Comparison of ENCODE assay signal across 1 cellular context in the genomic region with DNA sequence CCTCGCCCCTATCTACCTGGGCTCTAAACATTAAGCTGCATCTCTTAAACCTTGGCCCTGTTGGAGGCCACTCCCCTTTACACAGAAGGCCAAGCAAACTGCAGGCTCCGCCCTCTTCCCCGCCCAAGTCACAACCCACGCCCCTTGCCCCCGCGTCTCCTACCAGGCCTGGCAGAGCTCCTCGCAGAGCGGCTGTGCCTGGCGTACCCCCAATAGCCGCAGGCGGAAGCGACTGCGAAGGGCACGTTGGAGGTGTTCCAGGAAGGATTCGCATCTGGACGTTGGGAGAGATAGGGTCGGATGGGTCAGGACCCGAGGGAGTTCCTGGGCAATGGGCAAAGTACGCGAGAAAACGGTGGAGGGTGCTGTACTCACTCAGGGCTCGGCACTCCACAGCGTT.
TF ChIP-seq lines count a peak whose summit lies in the region.

No MANE protein-coding gene starts in this region.

TF ChIP-seq in IMR-90, 13 proteins besides CTCF, POLR2A, EP300 and RAD21:
- TF ChIP-seq BHLHE40 (IDR thresholded peaks at IDR 0.05; ENCODE audit: low read depth, low read length) (no peak), CHD1 (IDR thresholded peaks at IDR 0.05; ENCODE audit: low read depth, low read length) (no peak), NFE2L2 (IDR thresholded peaks at IDR 0.05; ENCODE audit: low read depth, low read length) (no peak), MAZ (IDR thresholded peaks at IDR 0.05; ENCODE audit: borderline replicate concordance, low read depth, low read length) (no peak), RCOR1 (IDR thresholded peaks at IDR 0.05; ENCODE audit: insufficient replicate concordance, low read length) (no peak), RFX5 (IDR thresholded peaks at IDR 0.05; ENCODE audit: low read depth, low read length) (no peak), SMC3 (IDR thresholded peaks at IDR 0.05; ENCODE audit: low read depth, low read length) (no peak), MXI1 (IDR thresholded peaks at IDR 0.05; ENCODE audit: borderline replicate concordance, low read depth, low read length) (no peak), FOS (IDR thresholded peaks at IDR 0.05; ENCODE audit: low read depth, low read length) (no peak)
- TF ChIP-seq, protein P1, sequence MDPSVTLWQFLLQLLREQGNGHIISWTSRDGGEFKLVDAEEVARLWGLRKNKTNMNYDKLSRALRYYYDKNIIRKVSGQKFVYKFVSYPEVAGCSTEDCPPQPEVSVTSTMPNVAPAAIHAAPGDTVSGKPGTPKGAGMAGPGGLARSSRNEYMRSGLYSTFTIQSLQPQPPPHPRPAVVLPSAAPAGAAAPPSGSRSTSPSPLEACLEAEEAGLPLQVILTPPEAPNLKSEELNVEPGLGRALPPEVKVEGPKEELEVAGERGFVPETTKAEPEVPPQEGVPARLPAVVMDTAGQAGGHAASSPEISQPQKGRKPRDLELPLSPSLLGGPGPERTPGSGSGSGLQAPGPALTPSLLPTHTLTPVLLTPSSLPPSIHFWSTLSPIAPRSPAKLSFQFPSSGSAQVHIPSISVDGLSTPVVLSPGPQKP (IDR thresholded peaks at IDR 0.05; ENCODE audit: borderline replicate concordance, low read depth, low read length): no peak
